ENCODE assay signal across 13 cellular contexts in the genomic region with DNA sequence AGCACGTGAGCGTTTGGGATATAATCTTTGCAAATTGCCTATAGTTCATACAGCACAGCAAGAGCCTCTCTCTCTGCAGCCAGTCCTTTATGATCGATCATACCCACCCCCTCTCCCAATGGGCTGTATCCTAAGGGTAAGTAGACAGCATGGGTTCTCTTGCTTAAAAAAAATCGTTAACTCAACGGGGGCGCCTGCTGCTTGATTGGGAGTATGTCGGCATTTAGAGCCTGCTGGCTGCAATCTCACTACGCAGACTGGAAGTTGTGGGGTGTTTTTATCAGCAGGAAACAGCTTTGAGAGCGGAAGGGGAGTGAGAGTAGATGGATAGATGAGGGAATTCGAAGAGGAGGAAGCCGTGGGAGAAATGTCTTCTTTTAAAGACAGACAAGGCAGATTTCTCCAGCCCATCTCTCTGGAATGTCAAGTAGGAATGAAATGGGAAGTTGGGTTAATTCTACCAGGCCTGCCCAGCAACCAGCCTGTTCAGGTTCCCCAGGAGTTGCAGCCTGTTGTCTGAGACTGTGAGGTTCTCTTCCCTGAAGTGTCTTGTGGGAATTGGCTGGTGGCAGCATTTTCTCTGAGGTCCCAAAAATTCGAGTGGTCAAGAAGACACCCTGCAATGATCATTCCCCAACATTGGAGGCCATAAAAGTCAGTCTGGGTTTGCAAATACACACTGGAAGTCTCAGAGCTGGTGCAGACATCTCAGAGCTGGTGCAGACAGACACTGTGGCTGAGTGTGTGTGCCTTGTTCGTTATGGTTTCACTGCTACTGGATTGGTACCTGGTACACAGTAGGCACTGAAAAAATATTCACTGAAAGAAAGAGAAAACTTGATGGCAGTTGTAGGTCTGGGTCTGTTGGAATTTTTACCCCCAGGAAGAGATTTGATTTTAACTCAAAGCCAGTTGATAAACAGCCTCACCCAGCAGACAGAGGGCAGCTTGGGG.
DNase-seq lines count a peak whose midpoint lies in the region; ATAC-seq and FAIRE-seq lines count a peak whose summit lies in the region.
"Had no signal": no experiment of that assay in that cellular context is flagged by ENCODE, and none has a peak within 500 bp of the region (broad histone marks: within the 10 kb centered on the region; RNA-seq: fewer than 3 reads in every experiment).

No MANE protein-coding gene starts in this region.

- DNase-seq in H7, result peak; percentile 38
- DNase-seq in memory B cell (ENCODE audit: low spot score in 2 of 2), result no peak
- DNase-seq in DMS79 (lab: John Stamatoyannopoulos, UW), result no peak
- no peak for DNase-seq in small intestine
- no peak for DNase-seq in left colon
- no peak for DNase-seq in effector memory CD4-positive, alpha-beta T cell
- DNase-seq: Caco-2, heart right ventricle, NCI-H524 treated with DMSO at 0.1 percent for 48 hours had no signal

- no peaks in the 10 kb centered on the region for H3K9me3 ChIP-seq in BLaER1 treated with 17β-estradiol and CSF1 and Interleukin-3, amounts not matched to agents 10 nM and 100 nM (replicated peaks in 1 of 11)
- no peaks in the 10 kb centered on the region for H3K9me3 ChIP-seq in small intestine (ENCODE audit: control insufficient read depth, low read depth)
- no peaks in the 10 kb centered on the region for H3K9me3 ChIP-seq in effector memory CD4-positive, alpha-beta T cell (ENCODE audit: control insufficient read depth, low read length)
- H3K9me3 ChIP-seq: Caco-2, heart right ventricle, SJSA1 had no signal

- peak overlapping the region in 4 of 10 experiments; percentile 23 to 39 (median 29); a peak in 4 of 20 replicates for H3K4me3 ChIP-seq in BLaER1 treated with 17β-estradiol and CSF1 and Interleukin-3, amounts not matched to agents 10 nM and 100 nM
- no peak overlapping the region for H3K4me3 ChIP-seq in H7 (ENCODE audit: insufficient read depth, low read depth, low read length)
- no peak overlapping the region for H3K4me3 ChIP-seq in small intestine (ENCODE audit: low read depth in 1 of 2, low read length in 2 of 2)
- H3K4me3 ChIP-seq in effector memory CD4-positive, alpha-beta T cell (ENCODE audit: insufficient read depth, low read depth, low read length, poor library complexity, severe bottlenecking), result no peak overlapping the region
- H3K4me3 ChIP-seq: heart right ventricle, SJSA1 had no signal

- peak overlapping the region in 7 of 11 experiments; percentile 9 to 51 (median 13); a peak in 8 of 22 replicates for H3K9ac ChIP-seq in BLaER1 treated with 17β-estradiol and CSF1 and Interleukin-3, amounts not matched to agents 10 nM and 100 nM

- FAIRE-seq in small intestine (lab: Jason Lieb, UNC), result no peak
- FAIRE-seq: urothelium cell line had no signal

- H3K36me3 Mint-ChIP-seq in activated T-helper 17 cell treated with anti-CD3 and anti-CD28 coated beads, Interleukin-2, amount 50 U/mL, for 72 hours (ENCODE audit: low read depth), result peaks cover 8% of the 10 kb centered on the region
- H3K36me3 Mint-ChIP-seq in memory B cell, result peaks cover 29% of the 10 kb centered on the region

- peaks cover 44 to 90% (median 59%) of the 10 kb centered on the region in 10 experiments for H3K4me1 ChIP-seq in BLaER1 treated with 17β-estradiol and CSF1 and Interleukin-3, amounts not matched to agents 10 nM and 100 nM
- H3K4me1 ChIP-seq in small intestine (ENCODE audit: control insufficient read depth in 2 of 2, insufficient read depth in 1 of 2, low read depth in 1 of 2, low read length in 1 of 2), result no peaks in the 10 kb centered on the region
- peaks cover 26% of the 10 kb centered on the region for H3K4me1 ChIP-seq in effector memory CD4-positive, alpha-beta T cell (ENCODE audit: control insufficient read depth, insufficient read depth, low read length, poor library complexity, severe bottlenecking)
- H3K4me1 ChIP-seq: Caco-2 had no signal

- WGBS in small intestine, 3 donors, result 36 to 81% (median 66%) methylated on average over 13 of the region's 13 CpGs

- H3K27ac Mint-ChIP-seq in activated T-helper 17 cell treated with anti-CD3 and anti-CD28 coated beads, Interleukin-2, amount 50 U/mL, for 72 hours, result peak overlapping the region; percentile 80
- peak overlapping the region; percentile 45 for H3K27ac Mint-ChIP-seq in memory B cell

- no peaks in the 10 kb centered on the region for H3K27me3 Mint-ChIP-seq in activated T-helper 17 cell treated with anti-CD3 and anti-CD28 coated beads, Interleukin-2, amount 50 U/mL, for 72 hours
- no peaks in the 10 kb centered on the region for H3K27me3 Mint-ChIP-seq in memory B cell

- H3K9me3 Mint-ChIP-seq in activated T-helper 17 cell treated with anti-CD3 and anti-CD28 coated beads, Interleukin-2, amount 50 U/mL, for 72 hours, result no peaks in the 10 kb centered on the region
- H3K9me3 Mint-ChIP-seq in memory B cell, result peaks cover 1% of the 10 kb centered on the region

- H3K4me1 Mint-ChIP-seq in activated T-helper 17 cell treated with anti-CD3 and anti-CD28 coated beads, Interleukin-2, amount 50 U/mL, for 72 hours, result peaks cover 41% of the 10 kb centered on the region
- H3K4me1 Mint-ChIP-seq in memory B cell, result peaks cover 75% of the 10 kb centered on the region

- peak overlapping the region in 10 of 11 experiments; percentile 8 to 60 (median 48); a peak in 18 of 22 replicates for H3K27ac ChIP-seq in BLaER1 treated with 17β-estradiol and CSF1 and Interleukin-3, amounts not matched to agents 10 nM and 100 nM
- no peak overlapping the region for H3K27ac ChIP-seq in small intestine (ENCODE audit: low read depth in 1 of 2, low read length in 1 of 2)
- no peak overlapping the region for H3K27ac ChIP-seq in effector memory CD4-positive, alpha-beta T cell (ENCODE audit: insufficient read depth, low read length, poor library complexity, severe bottlenecking)
- H3K27ac ChIP-seq: heart right ventricle, SJSA1 had no signal

- intact Hi-C loops in left colon (cut with DNase I, micrococcal nuclease), result no loop called here

- ATAC-seq in activated T-helper 17 cell treated with anti-CD3 and anti-CD28 coated beads, Interleukin-2, amount 50 U/mL, for 72 hours (replicated peaks), result no peak
- no peak for ATAC-seq in memory B cell (ENCODE audit: low read depth)
- ATAC-seq in left colon, result no peak
- ATAC-seq: heart right ventricle had no signal

- peaks cover 0 to 82% (median 0%) of the 10 kb centered on the region in 11 experiments; a peak in 6 of 22 replicates for H4K20me1 ChIP-seq in BLaER1 treated with 17β-estradiol and CSF1 and Interleukin-3, amounts not matched to agents 10 nM and 100 nM

- peaks cover 0 to 13% (median 0%) of the 10 kb centered on the region in 11 experiments; a peak in 3 of 22 replicates for H3K36me3 ChIP-seq in BLaER1 treated with 17β-estradiol and CSF1 and Interleukin-3, amounts not matched to agents 10 nM and 100 nM
- H3K36me3 ChIP-seq in H7 (replicated peaks; ENCODE audit: control insufficient read depth, insufficient read depth, low read length) (no peaks in the 10 kb centered on the region), small intestine (ENCODE audit: control insufficient read depth in 2 of 2, insufficient read depth in 2 of 2, low read length in 2 of 2) (no peaks in the 10 kb centered on the region)
- H3K36me3 ChIP-seq in effector memory CD4-positive, alpha-beta T cell (ENCODE audit: control insufficient read depth, insufficient read depth, low read length), result no peaks in the 10 kb centered on the region
- H3K36me3 ChIP-seq: heart right ventricle, SJSA1 had no signal

- H3K4me3 Mint-ChIP-seq in activated T-helper 17 cell treated with anti-CD3 and anti-CD28 coated beads, Interleukin-2, amount 50 U/mL, for 72 hours, result no peak overlapping the region
- H3K4me3 Mint-ChIP-seq in memory B cell, result peak overlapping the region; percentile 41

- H3K27me3 ChIP-seq in BLaER1 treated with 17β-estradiol and CSF1 and Interleukin-3, amounts not matched to agents 10 nM and 100 nM, result no peaks in the 10 kb centered on the region
- H3K27me3 ChIP-seq in H7 (ENCODE audit: control insufficient read depth, insufficient read depth, low read length) (no peaks in the 10 kb centered on the region), small intestine (ENCODE audit: control insufficient read depth in 2 of 2, insufficient read depth in 2 of 2, low read length in 2 of 2) (no peaks in the 10 kb centered on the region)
- H3K27me3 ChIP-seq in effector memory CD4-positive, alpha-beta T cell (replicated peaks; ENCODE audit: control insufficient read depth, insufficient read depth, low read length, poor library complexity, severe bottlenecking), result no peaks in the 10 kb centered on the region
- H3K27me3 ChIP-seq: SJSA1 had no signal

- H3K4me2 ChIP-seq in BLaER1 treated with 17β-estradiol and CSF1 and Interleukin-3, amounts not matched to agents 10 nM and 100 nM, result peak overlapping the region; percentile 60 to 88 (median 75)

Comparison
In these comparisons a context has a peak if more than half of its experiments do, and no peak if none do; other contexts are left out.
1. H3K27ac ChIP-seq: peak in BLaER1 treated with 17β-estradiol and CSF1 and Interleukin-3, amounts not matched to agents 10 nM and 100 nM (10 of 11); none in small intestine (0 of 2) and effector memory CD4-positive, alpha-beta T cell (single experiment).